ENCODE assay signal across 1 cellular context in the genomic region with DNA sequence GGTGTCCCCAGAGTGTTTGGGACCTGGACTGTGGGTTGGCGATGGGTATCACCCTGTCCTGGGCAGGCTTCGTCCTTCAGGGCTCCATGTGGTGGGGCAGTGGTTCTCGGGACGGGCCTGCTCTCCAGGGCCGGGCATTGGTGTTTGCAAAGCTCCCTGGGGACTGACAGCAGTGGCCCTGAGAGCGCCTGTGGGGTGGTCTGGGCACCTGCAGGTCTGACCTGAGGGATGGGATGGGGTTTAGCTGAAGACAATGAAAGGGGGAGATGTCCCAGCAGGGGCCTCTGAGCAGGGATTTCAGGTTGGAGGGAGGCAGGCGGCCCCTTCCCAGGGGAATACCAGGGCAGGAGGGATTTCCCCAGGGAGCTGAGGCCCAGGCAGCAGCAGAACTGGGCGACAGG.
TF ChIP-seq lines count a peak whose summit lies in the region.

No MANE protein-coding gene starts in this region.

TF ChIP-seq in GM23338, 12 proteins besides CTCF, POLR2A, EP300 and RAD21 (continued from another document):
- TF ChIP-seq, protein P1, sequence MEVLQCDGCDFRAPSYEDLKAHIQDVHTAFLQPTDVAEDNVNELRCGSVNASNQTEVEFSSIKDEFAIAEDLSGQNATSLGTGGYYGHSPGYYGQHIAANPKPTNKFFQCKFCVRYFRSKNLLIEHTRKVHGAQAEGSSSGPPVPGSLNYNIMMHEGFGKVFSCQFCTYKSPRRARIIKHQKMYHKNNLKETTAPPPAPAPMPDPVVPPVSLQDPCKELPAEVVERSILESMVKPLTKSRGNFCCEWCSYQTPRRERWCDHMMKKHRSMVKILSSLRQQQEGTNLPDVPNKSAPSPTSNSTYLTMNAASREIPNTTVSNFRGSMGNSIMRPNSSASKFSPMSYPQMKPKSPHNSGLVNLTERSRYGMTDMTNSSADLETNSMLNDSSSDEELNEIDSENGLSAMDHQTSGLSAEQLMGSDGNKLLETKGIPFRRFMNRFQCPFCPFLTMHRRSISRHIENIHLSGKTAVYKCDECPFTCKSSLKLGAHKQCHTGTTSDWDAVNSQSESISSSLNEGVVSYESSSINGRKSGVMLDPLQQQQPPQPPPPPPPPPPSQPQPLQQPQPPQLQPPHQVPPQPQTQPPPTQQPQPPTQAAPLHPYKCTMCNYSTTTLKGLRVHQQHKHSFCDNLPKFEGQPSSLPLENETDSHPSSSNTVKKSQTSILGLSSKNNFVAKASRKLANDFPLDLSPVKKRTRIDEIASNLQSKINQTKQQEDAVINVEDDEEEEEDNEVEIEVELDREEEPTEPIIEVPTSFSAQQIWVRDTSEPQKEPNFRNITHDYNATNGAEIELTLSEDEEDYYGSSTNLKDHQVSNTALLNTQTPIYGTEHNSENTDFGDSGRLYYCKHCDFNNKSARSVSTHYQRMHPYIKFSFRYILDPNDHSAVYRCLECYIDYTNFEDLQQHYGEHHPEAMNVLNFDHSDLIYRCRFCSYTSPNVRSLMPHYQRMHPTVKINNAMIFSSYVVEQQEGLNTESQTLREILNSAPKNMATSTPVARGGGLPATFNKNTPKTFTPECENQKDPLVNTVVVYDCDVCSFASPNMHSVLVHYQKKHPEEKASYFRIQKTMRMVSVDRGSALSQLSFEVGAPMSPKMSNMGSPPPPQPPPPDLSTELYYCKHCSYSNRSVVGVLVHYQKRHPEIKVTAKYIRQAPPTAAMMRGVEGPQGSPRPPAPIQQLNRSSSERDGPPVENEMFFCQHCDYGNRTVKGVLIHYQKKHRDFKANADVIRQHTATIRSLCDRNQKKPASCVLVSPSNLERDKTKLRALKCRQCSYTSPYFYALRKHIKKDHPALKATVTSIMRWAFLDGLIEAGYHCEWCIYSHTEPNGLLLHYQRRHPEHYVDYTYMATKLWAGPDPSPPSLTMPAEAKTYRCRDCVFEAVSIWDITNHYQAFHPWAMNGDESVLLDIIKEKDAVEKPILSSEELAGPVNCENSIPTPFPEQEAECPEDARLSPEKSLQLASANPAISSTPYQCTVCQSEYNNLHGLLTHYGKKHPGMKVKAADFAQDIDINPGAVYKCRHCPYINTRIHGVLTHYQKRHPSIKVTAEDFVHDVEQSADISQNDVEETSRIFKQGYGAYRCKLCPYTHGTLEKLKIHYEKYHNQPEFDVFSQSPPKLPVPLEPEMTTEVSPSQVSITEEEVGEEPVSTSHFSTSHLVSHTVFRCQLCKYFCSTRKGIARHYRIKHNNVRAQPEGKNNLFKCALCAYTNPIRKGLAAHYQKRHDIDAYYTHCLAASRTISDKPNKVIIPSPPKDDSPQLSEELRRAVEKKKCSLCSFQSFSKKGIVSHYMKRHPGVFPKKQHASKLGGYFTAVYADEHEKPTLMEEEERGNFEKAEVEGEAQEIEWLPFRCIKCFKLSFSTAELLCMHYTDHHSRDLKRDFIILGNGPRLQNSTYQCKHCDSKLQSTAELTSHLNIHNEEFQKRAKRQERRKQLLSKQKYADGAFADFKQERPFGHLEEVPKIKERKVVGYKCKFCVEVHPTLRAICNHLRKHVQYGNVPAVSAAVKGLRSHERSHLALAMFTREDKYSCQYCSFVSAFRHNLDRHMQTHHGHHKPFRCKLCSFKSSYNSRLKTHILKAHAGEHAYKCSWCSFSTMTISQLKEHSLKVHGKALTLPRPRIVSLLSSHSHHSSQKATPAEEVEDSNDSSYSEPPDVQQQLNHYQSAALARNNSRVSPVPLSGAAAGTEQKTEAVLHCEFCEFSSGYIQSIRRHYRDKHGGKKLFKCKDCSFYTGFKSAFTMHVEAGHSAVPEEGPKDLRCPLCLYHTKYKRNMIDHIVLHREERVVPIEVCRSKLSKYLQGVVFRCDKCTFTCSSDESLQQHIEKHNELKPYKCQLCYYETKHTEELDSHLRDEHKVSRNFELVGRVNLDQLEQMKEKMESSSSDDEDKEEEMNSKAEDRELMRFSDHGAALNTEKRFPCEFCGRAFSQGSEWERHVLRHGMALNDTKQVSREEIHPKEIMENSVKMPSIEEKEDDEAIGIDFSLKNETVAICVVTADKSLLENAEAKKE (CRISPR knock-in tag; IDR thresholded peaks at IDR 0.05), result no peak
- TF ChIP-seq EZH2 (IDR thresholded peaks at IDR 0.05; ENCODE audit: low read depth, unreplicated experiment) (no peak), CREB1 (CRISPR knock-in tag; IDR thresholded peaks at IDR 0.05; ENCODE audit: low read depth) (no peak), EZH2phosphoT487 (IDR thresholded peaks at IDR 0.05; ENCODE audit: unreplicated experiment) (no peak)
- TF ChIP-seq, protein P2, sequence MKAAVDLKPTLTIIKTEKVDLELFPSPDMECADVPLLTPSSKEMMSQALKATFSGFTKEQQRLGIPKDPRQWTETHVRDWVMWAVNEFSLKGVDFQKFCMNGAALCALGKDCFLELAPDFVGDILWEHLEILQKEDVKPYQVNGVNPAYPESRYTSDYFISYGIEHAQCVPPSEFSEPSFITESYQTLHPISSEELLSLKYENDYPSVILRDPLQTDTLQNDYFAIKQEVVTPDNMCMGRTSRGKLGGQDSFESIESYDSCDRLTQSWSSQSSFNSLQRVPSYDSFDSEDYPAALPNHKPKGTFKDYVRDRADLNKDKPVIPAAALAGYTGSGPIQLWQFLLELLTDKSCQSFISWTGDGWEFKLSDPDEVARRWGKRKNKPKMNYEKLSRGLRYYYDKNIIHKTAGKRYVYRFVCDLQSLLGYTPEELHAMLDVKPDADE (IDR thresholded peaks at IDR 0.05), result no peak
